16 cellular contexts compared by ENCODE assay signal in the genomic region with DNA sequence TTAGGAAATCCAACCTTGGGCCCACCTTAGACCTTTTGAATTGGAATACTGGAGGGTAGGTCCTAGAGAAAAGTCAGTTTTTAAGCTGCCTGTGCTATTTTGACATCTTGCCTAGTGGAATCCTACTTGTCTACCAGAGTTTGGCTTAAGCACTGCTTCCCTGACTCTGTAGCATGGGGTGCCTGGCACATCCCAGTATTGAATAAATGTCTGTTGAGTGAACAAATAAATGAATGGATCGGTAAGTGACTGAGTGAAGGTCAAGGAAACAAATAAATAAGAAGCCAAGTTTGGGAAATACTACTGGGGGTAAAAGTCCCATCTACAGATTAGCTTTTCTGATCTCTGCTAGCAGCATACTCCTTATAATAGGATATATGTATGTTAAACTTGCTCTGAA.
DNase-seq lines count a peak whose midpoint lies in the region; ATAC-seq and TF ChIP-seq lines count a peak whose summit lies in the region.
"Had no signal": no experiment of that assay in that cellular context is flagged by ENCODE, and none has a peak within 500 bp of the region (broad histone marks: within the 10 kb centered on the region; RNA-seq: fewer than 3 reads in every experiment).

No MANE protein-coding gene starts in this region.

- H3K4me1 ChIP-seq in ascending aorta = peaks cover 0 to 28% of the 10 kb centered on the region in 2 donors
- peaks cover 4 to 14% of the 10 kb centered on the region in 2 donors for H3K4me1 ChIP-seq in aorta (ENCODE audit: control insufficient read depth in 1 of 2, insufficient read depth in 2 of 2, low read length in 2 of 2)
- H3K4me1 ChIP-seq: A549; BLaER1 treated with 17β-estradiol and CSF1 and Interleukin-3, amounts not matched to agents 10 nM and 100 nM; Caco-2 had no signal

- intact Hi-C loops in ascending aorta (cut with DNase I) (loop anchor here (5.0 kb wide), 3 partner anchors 52 to 137 kb away; no protein-coding TSS in a partner anchor), aorta (cut with DNase I) (loop anchor here (5.0 kb wide), 4 partner anchors 52 to 137 kb away; no protein-coding TSS in a partner anchor)

- no peaks in the 10 kb centered on the region for H3K36me3 ChIP-seq in ascending aorta
- no peaks in the 10 kb centered on the region for H3K36me3 ChIP-seq in aorta (ENCODE audit: control insufficient read depth in 1 of 2, insufficient read depth in 2 of 2, low read length in 1 of 2)
- H3K36me3 ChIP-seq: BLaER1 treated with 17β-estradiol and CSF1 and Interleukin-3, amounts not matched to agents 10 nM and 100 nM had no signal

- DNase-seq in ascending aorta (ENCODE audit: low spot score in 2 of 2) (no peak), left lobe of liver (ENCODE audit: low spot score) (no peak), aorta (no peak)
- DNase-seq in activated CD4-positive, alpha-beta T cell treated with anti-CD3 and anti-CD28 coated beads, Interleukin-2, amount 50 U/mL, for 48 hours = no peak
- DNase-seq: AML-193; Caco-2; Calu3; CD4-positive, alpha-beta T cell; CD8-positive, alpha-beta T cell; DMS79 treated with DMSO at 0.1 percent for 48 hours; GF-D8 had no signal

- no peak overlapping the region for H3K4me3 ChIP-seq in ascending aorta
- H3K4me3 ChIP-seq in aorta (ENCODE audit: low read length in 2 of 2) = no peak overlapping the region
- H3K4me3 ChIP-seq: A549; BLaER1 treated with 17β-estradiol and CSF1 and Interleukin-3, amounts not matched to agents 10 nM and 100 nM had no signal

- H3K9me3 ChIP-seq in ascending aorta (no peaks in the 10 kb centered on the region), aorta (ENCODE audit: control insufficient read depth, low read length) (no peaks in the 10 kb centered on the region)
- H3K9me3 ChIP-seq: A549, Caco-2 had no signal

- 96 to 100% methylated on average over 1 of the region's 1 CpG for WGBS in aorta, 2 donors

- H3K27me3 ChIP-seq in ascending aorta (no peaks in the 10 kb centered on the region), aorta (ENCODE audit: control insufficient read depth in 1 of 2, insufficient read depth in 2 of 2, low read length in 1 of 2) (no peaks in the 10 kb centered on the region)
- H3K27me3 ChIP-seq: BLaER1 treated with 17β-estradiol and CSF1 and Interleukin-3, amounts not matched to agents 10 nM and 100 nM had no signal

- H3K27ac ChIP-seq in ascending aorta = peak overlapping the region; percentile 54 to 59
- H3K27ac ChIP-seq in aorta (ENCODE audit: low read depth in 1 of 2, low read length in 2 of 2) = peak overlapping the region; percentile 17 to 20
- H3K27ac ChIP-seq: 22Rv1; A549; BLaER1 treated with 17β-estradiol and CSF1 and Interleukin-3, amounts not matched to agents 10 nM and 100 nM; C4-2B had no signal

- ATAC-seq in left lobe of liver (peak; percentile 50), aorta (ENCODE audit: low FRiP score) (no peak), HG03520 (IDR thresholded peaks at IDR 0.05; ENCODE audit: unreplicated experiment) (no peak)
- ATAC-seq: A549; CD8-positive, alpha-beta T cell had no signal

- no peak for TF ChIP-seq CTCF in ascending aorta (IDR thresholded peaks at IDR 0.05)
